9 cellular contexts compared by ENCODE assay signal in genomic region chr1:30743584-30744059, GRCh38. TPM values are rescaled to one million over a fixed set of nuclear protein-coding genes. Genes with fewer than 3 reads are reported as not detected.
A peak's percentile ranks its signal among the peaks of the same experiment; 100 is the strongest.
DNase-seq lines count a peak whose midpoint lies in the region; ATAC-seq and TF ChIP-seq lines count a peak whose summit lies in the region.
"Had no signal": no experiment of that assay in that cellular context is flagged by ENCODE, and none has a peak within 500 bp of the region (broad histone marks: within the 10 kb centered on the region; RNA-seq: fewer than 3 reads in every experiment).

No MANE protein-coding gene starts in this region.

- TF ChIP-seq CTCF in Peyer's patch (IDR thresholded peaks at IDR 0.05) (no peak), smooth muscle cell (IDR thresholded peaks at IDR 0.05; ENCODE audit: borderline replicate concordance, insufficient read depth, poor library complexity, severe bottlenecking) (no peak)

- peaks cover 98% of the 10 kb centered on the region for H3K4me1 Mint-ChIP-seq in activated naive CD4-positive, alpha-beta T cell treated with anti-CD3 and anti-CD28 coated beads, Interleukin-2, amount 50 U/mL, for 24 hours

- H3K36me3 ChIP-seq in Peyer's patch (peaks cover 0 to 9% (median 0%) of the 10 kb centered on the region in 3 donors), smooth muscle cell (ENCODE audit: low read depth) (no peaks in the 10 kb centered on the region)

- H3K4me2 ChIP-seq in smooth muscle cell: no peak overlapping the region

- H3K27me3 ChIP-seq in Peyer's patch (no peaks in the 10 kb centered on the region), smooth muscle cell (ENCODE audit: low read depth) (no peaks in the 10 kb centered on the region)

- no peaks in the 10 kb centered on the region for H3K9me3 ChIP-seq in Peyer's patch
- no peaks in the 10 kb centered on the region for H3K9me3 ChIP-seq in smooth muscle cell (replicated peaks; ENCODE audit: low read depth)

- H3K9ac ChIP-seq in smooth muscle cell (ENCODE audit: low read depth): no peak overlapping the region

- H3K27me3 Mint-ChIP-seq in activated naive CD4-positive, alpha-beta T cell treated with anti-CD3 and anti-CD28 coated beads, Interleukin-2, amount 50 U/mL, for 24 hours: no peaks in the 10 kb centered on the region

- WGBS in smooth muscle cell (ENCODE audit: low lambda C conversion rate): 78% methylated on average over 4 of the region's 4 CpGs

- peak overlapping the region in 1 of 4 donors; percentile 24 for H3K4me3 ChIP-seq in Peyer's patch
- no peak overlapping the region for H3K4me3 ChIP-seq in smooth muscle cell

- H2AFZ ChIP-seq in smooth muscle cell (ENCODE audit: low read depth): no peak overlapping the region

- no peaks in the 10 kb centered on the region for H4K20me1 ChIP-seq in smooth muscle cell (ENCODE audit: low read depth)

- H3K4me3 Mint-ChIP-seq in activated naive CD4-positive, alpha-beta T cell treated with anti-CD3 and anti-CD28 coated beads, Interleukin-2, amount 50 U/mL, for 24 hours: peak overlapping the region; percentile 71

- H3K4me1 ChIP-seq in Peyer's patch: peaks cover 0 to 75% (median 54%) of the 10 kb centered on the region in 4 donors
- peaks cover 5% of the 10 kb centered on the region for H3K4me1 ChIP-seq in smooth muscle cell (ENCODE audit: low read depth)

- H3K36me3 Mint-ChIP-seq in activated naive CD4-positive, alpha-beta T cell treated with anti-CD3 and anti-CD28 coated beads, Interleukin-2, amount 50 U/mL, for 24 hours: peaks cover 13% of the 10 kb centered on the region

- TF ChIP-seq POLR2A in Peyer's patch (IDR thresholded peaks at IDR 0.05): no peak

- no peaks in the 10 kb centered on the region for H3K79me2 ChIP-seq in smooth muscle cell (ENCODE audit: low read depth)

- H3K27ac Mint-ChIP-seq in activated naive CD4-positive, alpha-beta T cell treated with anti-CD3 and anti-CD28 coated beads, Interleukin-2, amount 50 U/mL, for 24 hours: peak overlapping the region; percentile 89

- ATAC-seq in GM21786 (IDR thresholded peaks at IDR 0.05; ENCODE audit: unreplicated experiment): peak; percentile 37
- no peak for ATAC-seq in HG03469 (IDR thresholded peaks at IDR 0.05; ENCODE audit: unreplicated experiment)
- ATAC-seq: HCT116 had no signal

- DNase-seq in DMS153 (lab: John Stamatoyannopoulos, UW) (peak; percentile 89), Peyer's patch (peak in 2 of 3 donors; percentile 86 to 88), smooth muscle cell (lab: John Stamatoyannopoulos, UW; ENCODE audit: unreplicated experiment) (no peak), pons (ENCODE audit: low spot score) (no peak)
- DNase-seq in stimulated activated CD4-positive, alpha-beta T cell treated with anti-CD3 and anti-CD28 coated beads, Interleukin-2, amount 100 ng/mL, for 24 hours: peak; percentile 53 to 69

- H3F3A ChIP-seq in smooth muscle cell (ENCODE audit: low read depth): no peaks in the 10 kb centered on the region

- H3K9me3 Mint-ChIP-seq in activated naive CD4-positive, alpha-beta T cell treated with anti-CD3 and anti-CD28 coated beads, Interleukin-2, amount 50 U/mL, for 24 hours: no peaks in the 10 kb centered on the region

- H3K27ac ChIP-seq in Peyer's patch (peak overlapping the region; percentile 69 to 97 (median 82)), smooth muscle cell (ENCODE audit: low read depth) (no peak overlapping the region)

RNA-seq across cellular contexts. Expression of gene LAPTM5, which starts 14.0 kb away (rescaled TPM):
- total RNA-seq in Peyer's patch: 10 to 100 TPM; 10.3 to 77.6 (median 18.3) TPM
- 0.49 and 1.4 TPM in 2 replicates for total RNA-seq in smooth muscle cell
- polyA plus RNA-seq in smooth muscle cell: 0.63 and 1.6 TPM in 2 replicates

RNA-seq across cellular contexts. Expression of gene MATN1, which starts 20.2 kb away (rescaled TPM):
- total RNA-seq in Peyer's patch (not detected), smooth muscle cell (0.36 and 2.0 TPM in 2 replicates)
- polyA plus RNA-seq in smooth muscle cell: 0.40 and 0.61 TPM in 2 replicates

Comparison
In these comparisons a context has a peak if more than half of its experiments do, and no peak if none do; other contexts are left out.
1. DNase-seq: peak in DMS153 (single experiment), Peyer's patch (2 of 3) and stimulated activated CD4-positive, alpha-beta T cell treated with anti-CD3 and anti-CD28 coated beads, Interleukin-2, amount 100 ng/mL, for 24 hours (2 of 2); none in smooth muscle cell (single experiment) and pons (single experiment).